12 cellular contexts compared by ENCODE assay signal in the genomic region with DNA sequence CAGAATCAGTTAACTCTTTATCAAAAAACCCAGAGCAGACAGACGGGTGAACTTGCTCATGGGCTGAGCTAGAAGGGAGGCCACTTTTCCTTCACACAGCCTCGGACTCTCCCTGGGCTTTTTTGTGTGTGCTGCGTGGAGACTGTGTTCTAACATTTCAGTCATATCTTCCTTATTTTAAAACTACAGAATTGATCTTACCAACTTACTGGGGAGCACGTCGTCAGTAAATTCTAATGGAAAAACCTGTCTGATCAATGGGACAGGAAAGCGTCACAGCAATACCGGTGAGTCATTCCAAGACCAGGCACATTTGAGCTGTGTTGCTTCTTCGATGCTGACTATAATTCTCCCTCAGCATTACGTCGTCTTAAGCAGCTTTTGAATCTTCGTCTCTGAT.
DNase-seq lines count a peak whose midpoint lies in the region; ATAC-seq and TF ChIP-seq lines count a peak whose summit lies in the region.
"Had no signal": no experiment of that assay in that cellular context is flagged by ENCODE, and none has a peak within 500 bp of the region (broad histone marks: within the 10 kb centered on the region; RNA-seq: fewer than 3 reads in every experiment).

No MANE protein-coding gene starts in this region.

- 74 to 79% methylated on average over 11 of the region's 11 CpGs for WGBS in esophagus squamous epithelium, 2 donors

- no peaks in the 10 kb centered on the region for H3K27me3 ChIP-seq in esophagus squamous epithelium
- H3K27me3 ChIP-seq: tibial nerve had no signal

- no peaks in the 10 kb centered on the region for H3K36me3 ChIP-seq in esophagus squamous epithelium
- H3K36me3 ChIP-seq: tibial nerve had no signal

- peaks cover 26 to 55% (median 51%) of the 10 kb centered on the region in 3 donors for H3K4me1 ChIP-seq in esophagus squamous epithelium

- H3K27me3 Mint-ChIP-seq in activated CD4-positive, alpha-beta T cell treated with anti-CD3 and anti-CD28 coated beads for 36 hours: no peaks in the 10 kb centered on the region
- no peaks in the 10 kb centered on the region for H3K27me3 Mint-ChIP-seq in stimulated activated naive B cell treated with anti-CD40 and anti-IgM and Interleukin-4, amounts not matched to agents 10 μg/mL and 1 μg/mL and 100 μg/mL, for 72 hours

- no peaks in the 10 kb centered on the region for H3K9me3 Mint-ChIP-seq in activated CD4-positive, alpha-beta T cell treated with anti-CD3 and anti-CD28 coated beads for 36 hours (ENCODE audit: low read depth)
- peaks cover 2 to 3% of the 10 kb centered on the region in 2 donors for H3K9me3 Mint-ChIP-seq in stimulated activated naive B cell treated with anti-CD40 and anti-IgM and Interleukin-4, amounts not matched to agents 10 μg/mL and 1 μg/mL and 100 μg/mL, for 72 hours
- H3K9me3 Mint-ChIP-seq: nephron had no signal

- no peaks in the 10 kb centered on the region for H3K9me3 ChIP-seq in esophagus squamous epithelium
- H3K9me3 ChIP-seq: tibial nerve had no signal

- peak; percentile 79 for DNase-seq in activated CD4-positive, alpha-beta T cell treated with anti-CD3 and anti-CD28 coated beads for 36 hours
- DNase-seq in activated CD4-positive, alpha-beta T cell treated with anti-CD3 and anti-CD28 coated beads for 1 hour: no peak
- peak; percentile 60 to 70 for DNase-seq in activated CD4-positive, alpha-beta T cell treated with anti-CD3 and anti-CD28 coated beads, Interleukin-2, amount 50 U/mL, for 48 hours
- DNase-seq in esophagus squamous epithelium (lab: John Stamatoyannopoulos, UW) (no peak), NCI-H1092 (lab: John Stamatoyannopoulos, UW) (no peak)
- no peak for DNase-seq in stimulated activated naive B cell treated with anti-CD40 and anti-IgM and Interleukin-4, amounts not matched to agents 10 μg/mL and 1 μg/mL and 100 μg/mL, for 72 hours
- no peak for DNase-seq in effector CD8-positive, alpha-beta T cell (lab: John Stamatoyannopoulos, UW)
- DNase-seq: amygdala, NCI-H2171 had no signal

- H3K4me3 Mint-ChIP-seq in activated CD4-positive, alpha-beta T cell treated with anti-CD3 and anti-CD28 coated beads for 36 hours: peak overlapping the region; percentile 55
- peak overlapping the region in 1 of 2 donors; percentile 7 for H3K4me3 Mint-ChIP-seq in stimulated activated naive B cell treated with anti-CD40 and anti-IgM and Interleukin-4, amounts not matched to agents 10 μg/mL and 1 μg/mL and 100 μg/mL, for 72 hours
- H3K4me3 Mint-ChIP-seq: nephron had no signal

- intact Hi-C loops in activated CD4-positive, alpha-beta T cell treated with anti-CD3 and anti-CD28 coated beads for 36 hours (cut with DNase I, micrococcal nuclease): loop anchor here (1.0 to 5.0 kb wide), 19 partner anchors 10 to 653 kb away; a partner anchor contains a TSS
- intact Hi-C loops in esophagus squamous epithelium (cut with DNase I): no loop called here

- TF ChIP-seq CTCF in esophagus squamous epithelium (IDR thresholded peaks at IDR 0.05): no peak

- H3K27ac Mint-ChIP-seq in activated CD4-positive, alpha-beta T cell treated with anti-CD3 and anti-CD28 coated beads for 36 hours: peak overlapping the region; percentile 96
- H3K27ac Mint-ChIP-seq in stimulated activated naive B cell treated with anti-CD40 and anti-IgM and Interleukin-4, amounts not matched to agents 10 μg/mL and 1 μg/mL and 100 μg/mL, for 72 hours: peak overlapping the region; percentile 39
- H3K27ac Mint-ChIP-seq: nephron had no signal

- peak overlapping the region in 3 of 4 donors; percentile 21 to 47 (median 46) for H3K27ac ChIP-seq in esophagus squamous epithelium

- no peak overlapping the region for H3K4me3 ChIP-seq in esophagus squamous epithelium
- H3K4me3 ChIP-seq: tibial nerve had no signal

- CTCF ChIA-PET in activated CD4-positive, alpha-beta T cell treated with anti-CD3 and anti-CD28 coated beads for 36 hours (lab: Charles Lee): interaction anchor here (0.5 to 3.9 kb wide), 15 partner anchors 8 to 655 kb away, joined by 3 to 35 read pairs (median 4); a partner anchor contains a TSS

- TF ChIP-seq POLR2A in esophagus squamous epithelium (IDR thresholded peaks at IDR 0.05): no peak

- ATAC-seq in activated CD4-positive, alpha-beta T cell treated with anti-CD3 and anti-CD28 coated beads for 36 hours: peak; percentile 72
- ATAC-seq in stimulated activated naive B cell treated with anti-CD40 and anti-IgM and Interleukin-4, amounts not matched to agents 10 μg/mL and 1 μg/mL and 100 μg/mL, for 72 hours (replicated peaks): peak in 1 of 2 donors; percentile 45
- no peak for ATAC-seq in GM19035 (IDR thresholded peaks at IDR 0.05; ENCODE audit: unreplicated experiment)

- peaks cover 81% of the 10 kb centered on the region for H3K4me1 Mint-ChIP-seq in activated CD4-positive, alpha-beta T cell treated with anti-CD3 and anti-CD28 coated beads for 36 hours
- H3K4me1 Mint-ChIP-seq in stimulated activated naive B cell treated with anti-CD40 and anti-IgM and Interleukin-4, amounts not matched to agents 10 μg/mL and 1 μg/mL and 100 μg/mL, for 72 hours: peaks cover 63 to 88% of the 10 kb centered on the region in 2 donors

- POLR2A ChIA-PET in activated CD4-positive, alpha-beta T cell treated with anti-CD3 and anti-CD28 coated beads for 36 hours (lab: Charles Lee): interaction anchor here (0.5 to 3.0 kb wide), 15 partner anchors 12 to 761 kb away, joined by 3 to 23 read pairs (median 4); no protein-coding TSS in a partner anchor

- peaks cover 18% of the 10 kb centered on the region for H3K36me3 Mint-ChIP-seq in activated CD4-positive, alpha-beta T cell treated with anti-CD3 and anti-CD28 coated beads for 36 hours (ENCODE audit: low read depth)
- H3K36me3 Mint-ChIP-seq in stimulated activated naive B cell treated with anti-CD40 and anti-IgM and Interleukin-4, amounts not matched to agents 10 μg/mL and 1 μg/mL and 100 μg/mL, for 72 hours: peaks cover 11 to 13% of the 10 kb centered on the region in 2 donors

Comparison
In these comparisons a context has a peak if more than half of its experiments do, and no peak if none do; other contexts are left out.
1. DNase-seq: peak in activated CD4-positive, alpha-beta T cell treated with anti-CD3 and anti-CD28 coated beads for 36 hours (single experiment) and activated CD4-positive, alpha-beta T cell treated with anti-CD3 and anti-CD28 coated beads, Interleukin-2, amount 50 U/mL, for 48 hours (2 of 2); none in activated CD4-positive, alpha-beta T cell treated with anti-CD3 and anti-CD28 coated beads for 1 hour (single experiment), esophagus squamous epithelium (single experiment), stimulated activated naive B cell treated with anti-CD40 and anti-IgM and Interleukin-4, amounts not matched to agents 10 μg/mL and 1 μg/mL and 100 μg/mL, for 72 hours (single experiment), NCI-H1092 (single experiment) and effector CD8-positive, alpha-beta T cell (single experiment).